In the genomic region with DNA sequence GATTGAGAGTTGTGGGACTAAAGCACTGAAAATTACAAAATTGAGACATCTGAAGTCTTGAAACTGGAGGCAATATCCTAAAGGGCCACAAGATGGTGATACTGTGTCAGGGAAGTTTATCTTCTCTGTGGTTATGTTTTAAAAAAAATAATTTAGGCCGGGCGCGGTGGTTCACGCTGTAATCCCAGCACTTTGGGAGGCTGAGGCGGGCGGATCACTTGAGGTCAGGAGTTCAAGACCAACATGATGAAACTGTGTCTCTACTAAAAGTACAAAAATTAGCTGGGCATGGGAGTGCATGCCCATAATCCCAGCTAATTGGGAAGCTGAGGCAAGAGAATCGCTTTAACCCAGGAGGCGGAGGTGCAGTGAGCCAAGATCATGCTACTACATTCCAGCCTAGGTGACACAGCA, we compare ENCODE assay signal across 8 cellular contexts. TPM values are rescaled to one million over a fixed set of nuclear protein-coding genes. Genes with fewer than 3 reads are reported as not detected.
DNase-seq lines count a peak whose midpoint lies in the region; ATAC-seq, FAIRE-seq and TF ChIP-seq lines count a peak whose summit lies in the region.

No MANE protein-coding gene starts in this region.

- CTCF ChIA-PET in activated CD4-positive, alpha-beta memory T cell treated with anti-CD3 and anti-CD28 coated beads, Interleukin-2, amount 10 ng/mL, durations not matched to agents 7 days and 5 days (lab: Charles Lee) = interaction anchor here (0.7 to 3.4 kb wide), 18 partner anchors 11 to 723 kb away, joined by 3 to 35 read pairs (median 4); a partner anchor contains a TSS

- POLR2A ChIA-PET in activated CD4-positive, alpha-beta memory T cell treated with anti-CD3 and anti-CD28 coated beads, Interleukin-2, amount 10 ng/mL, durations not matched to agents 7 days and 5 days (lab: Charles Lee) = interaction anchor here (0.7 to 1.6 kb wide), 3 partner anchors 83 to 463 kb away, joined by 3 to 7 read pairs (median 3); a partner anchor contains a TSS

- no peak overlapping the region for H3K4me3 Mint-ChIP-seq in activated CD4-positive, alpha-beta memory T cell treated with anti-CD3 and anti-CD28 coated beads, Interleukin-2, amount 10 ng/mL, durations not matched to agents 7 days and 5 days

- no peaks in the 10 kb centered on the region for H3K9me3 ChIP-seq in pancreas

- TF ChIP-seq CTCF in AG09309 (IDR thresholded peaks at IDR 0.05; ENCODE audit: control insufficient read depth, insufficient read depth, low read depth, low read length, missing control alignments) (peak; percentile 68), pancreas (IDR thresholded peaks at IDR 0.05) (peak; percentile 18 to 52 (median 44))

- ATAC-seq in HG02938 (IDR thresholded peaks at IDR 0.05; ENCODE audit: unreplicated experiment) (peak; percentile 64), pancreas (peak; percentile 64 to 91 (median 86)), HG03025 (IDR thresholded peaks at IDR 0.05; ENCODE audit: low FRiP score, unreplicated experiment) (no peak)

- WGBS in pancreas, 2 donors = 35 to 41% methylated on average over 8 of the region's 8 CpGs

- no peaks in the 10 kb centered on the region for H3K27me3 ChIP-seq in pancreas

- H3K4me1 ChIP-seq in pancreas = no peaks in the 10 kb centered on the region

- H3K36me3 ChIP-seq in pancreas = peaks cover 0 to 20% (median 4%) of the 10 kb centered on the region in 3 donors

- H3K27me3 Mint-ChIP-seq in activated CD4-positive, alpha-beta memory T cell treated with anti-CD3 and anti-CD28 coated beads, Interleukin-2, amount 10 ng/mL, durations not matched to agents 7 days and 5 days = no peaks in the 10 kb centered on the region

- H3K36me3 Mint-ChIP-seq in activated CD4-positive, alpha-beta memory T cell treated with anti-CD3 and anti-CD28 coated beads, Interleukin-2, amount 10 ng/mL, durations not matched to agents 7 days and 5 days (ENCODE audit: low read depth) = peaks cover 5% of the 10 kb centered on the region

- H3K4me1 Mint-ChIP-seq in activated CD4-positive, alpha-beta memory T cell treated with anti-CD3 and anti-CD28 coated beads, Interleukin-2, amount 10 ng/mL, durations not matched to agents 7 days and 5 days = peaks cover 15% of the 10 kb centered on the region

- H3K4me3 ChIP-seq in AG09309 (ENCODE audit: control insufficient read depth, low read depth, low read length) (no peak overlapping the region), pancreas (no peak overlapping the region)

- DNase-seq in AG09309 (ENCODE audit: low read depth) (peak; percentile 18), GM12892 (ENCODE audit: insufficient read length) (no peak), NCI-H2171 (lab: John Stamatoyannopoulos, UW) (peak; percentile 51), globus pallidus (ENCODE audit: low spot score) (peak; percentile 21), pancreas (peak in 2 of 6 donors; percentile 17 to 27)
- peak; percentile 43 for DNase-seq in activated CD4-positive, alpha-beta memory T cell treated with anti-CD3 and anti-CD28 coated beads, Interleukin-2, amount 10 ng/mL, durations not matched to agents 7 days and 5 days

- H3K27ac ChIP-seq in pancreas = no peak overlapping the region

- intact Hi-C loops in pancreas (cut with DNase I) = no loop called here

- no peak overlapping the region for H3K27ac Mint-ChIP-seq in activated CD4-positive, alpha-beta memory T cell treated with anti-CD3 and anti-CD28 coated beads, Interleukin-2, amount 10 ng/mL, durations not matched to agents 7 days and 5 days

- TF ChIP-seq POLR2A in GM12892 (IDR thresholded peaks at IDR 0.05; ENCODE audit: low read depth, low read length) = no peak

- H3K9me3 Mint-ChIP-seq in activated CD4-positive, alpha-beta memory T cell treated with anti-CD3 and anti-CD28 coated beads, Interleukin-2, amount 10 ng/mL, durations not matched to agents 7 days and 5 days = no peaks in the 10 kb centered on the region

- FAIRE-seq in GM12892 (lab: Jason Lieb, UNC) (peak; percentile 93), pancreas (lab: Jason Lieb, UNC) (no peak)

RNA-seq across cellular contexts. Expression of a gene that starts 17.9 kb away (rescaled TPM):
- 130 TPM for polyA plus RNA-seq in GM12892 (2012; ENCODE audit: missing spikeins)
- 10 to 100 TPM; 36.8 to 38.8 TPM for total RNA-seq in activated CD4-positive, alpha-beta memory T cell treated with anti-CD3 and anti-CD28 coated beads, Interleukin-2, amount 10 ng/mL, durations not matched to agents 7 days and 5 days
- total RNA-seq in pancreas = 10 to 100 TPM; 14.2 to 23.4 (median 17.2) TPM
- 10 to 100 TPM; 19.6 to 38.6 TPM for polyA plus RNA-seq in pancreas

RNA-seq across cellular contexts. Expression of a gene that starts 55.9 kb away (rescaled TPM):
- polyA plus RNA-seq in GM12892 (2012; ENCODE audit: missing spikeins) = 10.2 TPM
- total RNA-seq in activated CD4-positive, alpha-beta memory T cell treated with anti-CD3 and anti-CD28 coated beads, Interleukin-2, amount 10 ng/mL, durations not matched to agents 7 days and 5 days = 10 to 100 TPM; 26.5 to 29.3 TPM
- 10 to 100 TPM; 19.5 to 31.3 (median 23.4) TPM for total RNA-seq in pancreas
- 10 to 100 TPM; 10.9 to 15.1 TPM for polyA plus RNA-seq in pancreas
